ENCODE assay signal across 8 cellular contexts in the genomic region with DNA sequence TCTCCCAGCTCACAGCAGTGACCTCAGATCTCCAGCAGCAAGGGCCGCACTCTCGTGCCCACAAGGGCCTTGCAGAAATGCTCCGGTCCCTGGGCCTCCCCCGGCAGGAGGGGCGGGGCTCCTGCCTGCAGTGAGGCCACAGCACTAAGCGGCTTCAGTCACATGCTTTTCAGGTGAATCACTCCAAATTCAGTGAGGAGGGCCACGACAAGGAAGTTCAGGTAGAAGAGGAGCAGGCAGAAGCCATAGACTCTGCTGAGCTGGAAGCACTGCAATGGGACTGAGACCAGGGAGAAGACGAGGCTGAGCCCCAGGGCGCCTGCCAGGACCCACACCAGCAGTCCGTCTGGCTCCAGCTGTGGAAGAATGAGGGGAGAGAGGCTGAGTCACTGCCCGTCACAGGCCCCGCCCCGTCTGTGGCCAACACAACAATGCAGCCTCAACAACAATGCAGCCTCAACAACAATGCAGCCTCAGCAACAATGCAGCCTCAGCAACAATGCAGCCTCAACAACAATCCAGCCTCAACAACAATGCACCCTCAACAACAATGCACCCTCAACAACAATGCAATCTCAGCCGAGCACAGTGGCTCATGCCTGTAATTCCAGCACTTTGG. TPM values are rescaled to one million over a fixed set of nuclear protein-coding genes. Genes with fewer than 3 reads are reported as not detected.
DNase-seq lines count a peak whose midpoint lies in the region; ATAC-seq and TF ChIP-seq lines count a peak whose summit lies in the region.

No MANE protein-coding gene starts in this region.

- H3K9ac ChIP-seq in IMR-90 (ENCODE audit: low read depth, low read length): peak overlapping the region; percentile 20; the same call in 1 of the 2 replicates

- H4K5ac ChIP-seq in IMR-90 (ENCODE audit: low read depth, low read length): peak overlapping the region; percentile 13; the same call in 1 of the 2 replicates

- peak overlapping the region; percentile 31 for H3K4me2 ChIP-seq in IMR-90 (ENCODE audit: low read depth, low read length)

- H3K56ac ChIP-seq in IMR-90 (ENCODE audit: extremely low read depth, insufficient read depth, low read length): no peak overlapping the region

- WGBS in IMR-90 (ENCODE audit: extremely low coverage in 2 of 2, insufficient read length in 1 of 2), 2 experiments: 0% methylated on average over 2 of the region's 14 CpGs; no CpG with 5 or more reads in 1 of the 2 experiments
- 54 to 78% methylated on average over 14 of the region's 14 CpGs for WGBS in lung, 2 donors

- peak overlapping the region; percentile 52; the same call in 1 of the 2 replicates for H2BK20ac ChIP-seq in IMR-90 (ENCODE audit: low read depth, low read length)

- H3K27ac ChIP-seq in IMR-90 (ENCODE audit: insufficient read depth, low read length) (peak overlapping the region; percentile 35), coronary artery (peak overlapping the region; percentile 81 to 87), lung (ENCODE audit: low read depth in 1 of 2, low read length in 1 of 2) (peak overlapping the region; percentile 62 to 66)

- ATAC-seq in IMR-90 (ENCODE audit: low read depth) (peak; percentile 93), lung (ENCODE audit: insufficient read depth, low FRiP score) (peak; percentile 83)

- H2AK5ac ChIP-seq in IMR-90 (ENCODE audit: low read depth, low read length): peak overlapping the region; percentile 75; the same call in 1 of the 2 replicates

- DNase-seq in AG10803 (ENCODE audit: low read depth): peak; percentile 84
- DNase-seq in IMR-90: peak; percentile 73
- DNase-seq in coronary artery (ENCODE audit: low spot score): peak; percentile 86
- DNase-seq in lung (ENCODE audit: low spot score): peak; percentile 81
- DNase-seq in NCI-H2227 (lab: John Stamatoyannopoulos, UW; ENCODE audit: unreplicated experiment): no peak
- DNase-seq in SHP77 (lab: John Stamatoyannopoulos, UW): no peak
- DNase-seq in COLO829 (ENCODE audit: low spot score): no peak
- DNase-seq in NCI-H524 (lab: John Stamatoyannopoulos, UW): no peak

- H3K4me1 ChIP-seq in IMR-90 (ENCODE audit: control insufficient read depth, insufficient read depth, low read length): peaks cover 11% of the 10 kb centered on the region
- peaks cover 0 to 10% of the 10 kb centered on the region in 2 donors for H3K4me1 ChIP-seq in lung (ENCODE audit: control insufficient read depth in 2 of 2, insufficient read depth in 2 of 2, low read length in 2 of 2)

- POLR2A ChIA-PET in IMR-90 (lab: Charles Lee; ENCODE audit: unreplicated experiment): no interaction called here

- dilution Hi-C loops in IMR-90 (cut with HindIII; ENCODE audit: low sequenced_read_pairs, unreplicated experiment): no loop called here

- H3K14ac ChIP-seq in IMR-90 (replicated peaks; ENCODE audit: low read depth, low read length): peak overlapping the region; percentile 76

- TF ChIP-seq POLR2A in IMR-90 (IDR thresholded peaks at IDR 0.05; ENCODE audit: low read depth, low read length): 0 out of 2 replicates have a peak, but pooled peaks have one; percentile 20

- intact Hi-C loops in IMR-90 (cut with micrococcal nuclease): loop anchor here (5.0 kb wide), 1 partner anchor 102 kb away; no protein-coding TSS in a partner anchor

- H4K20me1 ChIP-seq in IMR-90 (ENCODE audit: insufficient read depth, low read length): no peaks in the 10 kb centered on the region

- H3K4me3 ChIP-seq in AG10803 (ENCODE audit: low read length) (no peak overlapping the region; the same call in 1 of the 2 replicates), IMR-90 (ENCODE audit: insufficient read depth, low read depth, low read length) (no peak overlapping the region), coronary artery (peak overlapping the region; percentile 14), lung (no peak overlapping the region)

- H2BK15ac ChIP-seq in IMR-90 (ENCODE audit: low read depth, low read length): peak overlapping the region; percentile 59; the same call in 2 of the 3 replicates

- H4K91ac ChIP-seq in IMR-90 (ENCODE audit: insufficient read depth, low read depth, low read length): peak overlapping the region; percentile 47; the same call in 1 of the 2 replicates

- TF ChIP-seq CTCF in AG10803 (conservative IDR thresholded peaks at IDR 0.05; ENCODE audit: low read length) (no peak), IMR-90 (conservative IDR thresholded peaks at IDR 0.05; ENCODE audit: low read depth, low read length) (no peak), coronary artery (IDR thresholded peaks at IDR 0.05) (no peak), lung (IDR thresholded peaks at IDR 0.05; ENCODE audit: control extremely low read depth, extremely low read depth) (no peak)

- H3K27me3 ChIP-seq in IMR-90 (ENCODE audit: control insufficient read depth, insufficient read depth, low read length) (no peaks in the 10 kb centered on the region), lung (ENCODE audit: control insufficient read depth, insufficient read depth) (no peaks in the 10 kb centered on the region)

- peaks cover 14% of the 10 kb centered on the region; the same call in 1 of the 2 replicates for H3K9me1 ChIP-seq in IMR-90 (ENCODE audit: insufficient read depth, low read length)

- H3K9me3 ChIP-seq in IMR-90 (ENCODE audit: control insufficient read depth, insufficient read depth, low read length) (no peaks in the 10 kb centered on the region), lung (ENCODE audit: control insufficient read depth in 2 of 2, insufficient read depth in 1 of 2, low read length in 1 of 2) (no peaks in the 10 kb centered on the region)

- peak overlapping the region; percentile 95 for H2AK9ac ChIP-seq in IMR-90 (replicated peaks; ENCODE audit: low read depth, low read length, poor library complexity)

- peak overlapping the region; percentile 64 for H2AFZ ChIP-seq in IMR-90 (replicated peaks; ENCODE audit: low read length, poor library complexity)

- no peak; the same call in 1 of the 2 replicates for TF ChIP-seq RAD21 in IMR-90 (IDR thresholded peaks at IDR 0.05; ENCODE audit: low read length)

- H2BK120ac ChIP-seq in IMR-90 (ENCODE audit: low read depth, low read length): peak overlapping the region; percentile 6

- CTCF ChIA-PET in IMR-90 (lab: Yijun Ruan, JAX): no interaction called here

- peak overlapping the region; percentile 9; the same call in 1 of the 2 replicates for H3K18ac ChIP-seq in IMR-90 (ENCODE audit: low read depth, low read length)

- no peak overlapping the region for H2BK5ac ChIP-seq in IMR-90 (ENCODE audit: low read depth, low read length, poor library complexity, severe bottlenecking)

- H3K79me1 ChIP-seq in IMR-90 (ENCODE audit: low read depth in 1 of 2, low read length in 2 of 2): no peaks in the 10 kb centered on the region

- BruUV-seq in IMR-90 (replicated peaks; lab: Mats Ljungman, UMichigan): no TSS peak

- peak overlapping the region; percentile 43 to 66; a peak in 3 of 4 replicates for H4K8ac ChIP-seq in IMR-90 (ENCODE audit: low read depth in 2 of 2, low read length in 2 of 2)

- in situ Hi-C loops in IMR-90 (cut with MboI; ENCODE audit: low sequenced_read_pairs): no loop called here

- H3K36me3 ChIP-seq in IMR-90 (ENCODE audit: control insufficient read depth, insufficient read depth, low read length) (peaks cover 9% of the 10 kb centered on the region; the same call in 1 of the 2 replicates), lung (ENCODE audit: control insufficient read depth in 2 of 2, insufficient read depth in 2 of 2, low read length in 2 of 2) (peaks cover 5 to 33% of the 10 kb centered on the region in 2 donors)

- peak overlapping the region; percentile 33 for H3K4ac ChIP-seq in IMR-90 (ENCODE audit: low read depth, low read length)

- no peak overlapping the region for H3K23ac ChIP-seq in IMR-90 (ENCODE audit: low read depth, low read length)

TF ChIP-seq in IMR-90, 13 proteins besides CTCF, POLR2A, EP300 and RAD21 (continues in another document):
- TF ChIP-seq, protein P1, sequence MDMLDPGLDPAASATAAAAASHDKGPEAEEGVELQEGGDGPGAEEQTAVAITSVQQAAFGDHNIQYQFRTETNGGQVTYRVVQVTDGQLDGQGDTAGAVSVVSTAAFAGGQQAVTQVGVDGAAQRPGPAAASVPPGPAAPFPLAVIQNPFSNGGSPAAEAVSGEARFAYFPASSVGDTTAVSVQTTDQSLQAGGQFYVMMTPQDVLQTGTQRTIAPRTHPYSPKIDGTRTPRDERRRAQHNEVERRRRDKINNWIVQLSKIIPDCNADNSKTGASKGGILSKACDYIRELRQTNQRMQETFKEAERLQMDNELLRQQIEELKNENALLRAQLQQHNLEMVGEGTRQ (IDR thresholded peaks at IDR 0.05; ENCODE audit: low read depth, low read length): no peak; the same call in 1 of the 2 replicates
- TF ChIP-seq RCOR1 (IDR thresholded peaks at IDR 0.05; ENCODE audit: insufficient replicate concordance, low read length): no peak
- peak; percentile 36; the same call in 1 of the 2 replicates for TF ChIP-seq NFE2L2 (IDR thresholded peaks at IDR 0.05; ENCODE audit: low read depth, low read length)
- no peak for TF ChIP-seq CEBPB (IDR thresholded peaks at IDR 0.05; ENCODE audit: low read depth, low read length)
- TF ChIP-seq CHD1 (IDR thresholded peaks at IDR 0.05; ENCODE audit: low read depth, low read length): no peak
- TF ChIP-seq BHLHE40 (IDR thresholded peaks at IDR 0.05; ENCODE audit: low read depth, low read length): peak; percentile 64
- 0 out of 2 replicates have a peak, but pooled peaks have one; percentile 28 for TF ChIP-seq MXI1 (IDR thresholded peaks at IDR 0.05; ENCODE audit: borderline replicate concordance, low read depth, low read length)
- no peak for TF ChIP-seq SMC3 (IDR thresholded peaks at IDR 0.05; ENCODE audit: low read depth, low read length)
- TF ChIP-seq MAZ (IDR thresholded peaks at IDR 0.05; ENCODE audit: borderline replicate concordance, low read depth, low read length): peak; percentile 59; the same call in 1 of the 2 replicates
- peak; percentile 43; the same call in 1 of the 2 replicates for TF ChIP-seq FOS (IDR thresholded peaks at IDR 0.05; ENCODE audit: low read depth, low read length)
- TF ChIP-seq RFX5 (IDR thresholded peaks at IDR 0.05; ENCODE audit: low read depth, low read length): no peak
- TF ChIP-seq MAFK (IDR thresholded peaks at IDR 0.05; ENCODE audit: low read depth, low read length): peak; percentile 53

RNA-seq across cellular contexts. Expression of a gene that starts 35.2 kb away (rescaled TPM):
- total RNA-seq in IMR-90 (2012; rRNA removed) (4.1 and 5.0 TPM in 2 replicates), lung (10 to 100 TPM; 21.8 to 44.8 TPM)
- polyA plus RNA-seq in IMR-90 (2012; rRNA removed) (9.7 and 10.2 TPM in 2 replicates), lung (10 to 100 TPM; 27.5 to 36.7 TPM)
- polyA plus RNA-seq in IMR-90 (2012; cell fraction: cytosol; rRNA removed): 12.0 and 13.9 TPM in 2 replicates
- polyA plus RNA-seq in IMR-90 (2012; cell fraction: nucleus; rRNA removed; ENCODE audit: low replicate concordance): 31.3 and 40.1 TPM in 2 replicates

RNA-seq across cellular contexts. Expression of a gene that starts 58.7 kb away (rescaled TPM):
- total RNA-seq in IMR-90 (2012; rRNA removed): 7.3 and 8.1 TPM in 2 replicates
- 37.1 and 44.5 TPM in 2 replicates for polyA plus RNA-seq in IMR-90 (2012; rRNA removed)
- polyA plus RNA-seq in IMR-90 (2012; cell fraction: cytosol; rRNA removed): 29.3 and 37.5 TPM in 2 replicates
- 12.4 and 18.7 TPM in 2 replicates for polyA plus RNA-seq in IMR-90 (2012; cell fraction: nucleus; rRNA removed; ENCODE audit: low replicate concordance)
- 10 to 100 TPM; 16.7 to 48.9 TPM for total RNA-seq in lung
- polyA plus RNA-seq in lung: 10 to 100 TPM; 16.4 to 26.5 TPM

Comparison
In these comparisons a context has a peak if more than half of its experiments do, and no peak if none do; other contexts are left out.
1. DNase-seq: peak in AG10803 (single experiment), IMR-90 (single experiment), coronary artery (single experiment) and lung (single experiment); none in NCI-H2227 (single experiment), SHP77 (0 of 2), COLO829 (single experiment) and NCI-H524 (0 of 2).
2. Peak in every context shown above with its lines, with median percentiles within 50 percentile points of each other: H3K27ac ChIP-seq.